8 cellular contexts compared by ENCODE assay signal in genomic region chr5:149442563-149443182, GRCh38.
DNase-seq lines count a peak whose midpoint lies in the region; ATAC-seq and TF ChIP-seq lines count a peak whose summit lies in the region.

No MANE protein-coding gene starts in this region.

- ATAC-seq in GM21825 (IDR thresholded peaks at IDR 0.05; ENCODE audit: unreplicated experiment) (peak; percentile 73), GM19467 (IDR thresholded peaks at IDR 0.05; ENCODE audit: unreplicated experiment) (no peak)

- TF ChIP-seq POLR2A in NB4 (IDR thresholded peaks at IDR 0.05; ENCODE audit: extremely low read depth, insufficient read length): no peak

- H3K4me3 Mint-ChIP-seq in MCF 10A (ENCODE audit: unreplicated experiment): peak overlapping the region; percentile 41

- H3K27ac Mint-ChIP-seq in MCF 10A (ENCODE audit: low read depth, unreplicated experiment): peak overlapping the region; percentile 84

- H3K4me3 ChIP-seq in NB4 (ENCODE audit: low read depth, low read length) (no peak overlapping the region), WI38 (ENCODE audit: low read depth, low read length) (no peak overlapping the region)

- intact Hi-C loops in MCF 10A (cut with micrococcal nuclease): loop anchor here (1.0 kb wide), 3 partner anchors 47 to 176 kb away; no protein-coding TSS in a partner anchor

- POLR2A ChIA-PET in MCF 10A (lab: Yijun Ruan, JAX): interaction anchor here (0.9 to 30.8 kb wide), 16 partner anchors 13 to 176 kb away, joined by 3 to 1058 read pairs (median 6); partner anchors contain the start of gene CSNK1A1

- no peaks in the 10 kb centered on the region for H3K27me3 Mint-ChIP-seq in MCF 10A (ENCODE audit: insufficient read depth, unreplicated experiment)

- no peaks in the 10 kb centered on the region for H3K36me3 Mint-ChIP-seq in MCF 10A (ENCODE audit: insufficient read depth, unreplicated experiment)

- TF ChIP-seq CTCF in NB4 (IDR thresholded peaks at IDR 0.05; ENCODE audit: low read depth, low read length) (peak; percentile 53), WI38 (IDR thresholded peaks at IDR 0.05; ENCODE audit: low read depth, low read length) (peak; percentile 70), MCF 10A (IDR thresholded peaks at IDR 0.05; ENCODE audit: unreplicated experiment) (peak; percentile 96)

- DNase-seq in DMS53 (lab: John Stamatoyannopoulos, UW): peak; percentile 86
- DNase-seq in NB4 (ENCODE audit: low read depth): peak; percentile 66
- peak; percentile 88 for DNase-seq in MCF 10A (ENCODE audit: unreplicated experiment)
- DNase-seq in iris pigment epithelial cell (ENCODE audit: low read depth): peak; percentile 52
- DNase-seq in stimulated activated CD4-positive, alpha-beta T cell treated with anti-CD3 and anti-CD28 coated beads, Interleukin-12 subunit alpha, Interleukin-12 subunit beta, amount 100 ng/mL, for 4 hours: peak; percentile 72

- no peaks in the 10 kb centered on the region for H3K9me3 Mint-ChIP-seq in MCF 10A (ENCODE audit: unreplicated experiment)

- BruUV-seq in MCF 10A (replicated peaks; lab: Mats Ljungman, UMichigan): no TSS peak

- peaks cover 65% of the 10 kb centered on the region for H3K4me1 Mint-ChIP-seq in MCF 10A (ENCODE audit: insufficient read depth, unreplicated experiment)

- CTCF ChIA-PET in MCF 10A (lab: Yijun Ruan, JAX): interaction anchor here (0.6 to 21.8 kb wide), 36 partner anchors 9 to 544 kb away, joined by 3 to 662 read pairs (median 6); partner anchors contain the start of genes ARHGEF37, CSNK1A1 and IL17B
